21 cellular contexts compared by ENCODE assay signal in genomic region chr19:48452255-48452654, GRCh38. TPM values are rescaled to one million over a fixed set of nuclear protein-coding genes. Genes with fewer than 3 reads are reported as not detected.
"Had no signal": no experiment of that assay in that cellular context is flagged by ENCODE, and none has a peak within 500 bp of the region (broad histone marks: within the 10 kb centered on the region; RNA-seq: fewer than 3 reads in every experiment).

No MANE protein-coding gene starts in this region.

- H3K27ac Mint-ChIP-seq: activated naive CD4-positive, alpha-beta T cell treated with anti-CD3 and anti-CD28 coated beads, Interleukin-2, amount 10 ng/mL, durations not matched to agents 7 days and 5 days; naive thymus-derived CD4-positive, alpha-beta T cell; neural progenitor cell; stimulated activated memory B cell treated with anti-CD40 and anti-IgM and Interleukin-4, amounts not matched to agents 10 μg/mL and 1 μg/mL and 100 μg/mL, for 72 hours; T-cell; T-helper 2 cell treated with Interferon-gamma antibody and Interleukin-4, amounts not matched to agents 5 μg/mL and 100 μg/mL, for 36 hours had no signal

- H3K4me3 ChIP-seq: esophagus squamous epithelium, gastroesophageal sphincter, lower lobe of right lung, neural progenitor cell, testis had no signal

- ATAC-seq: gastroesophageal sphincter; lower lobe of right lung; naive thymus-derived CD4-positive, alpha-beta T cell; stimulated activated memory B cell treated with anti-CD40 and anti-IgM and Interleukin-4, amounts not matched to agents 10 μg/mL and 1 μg/mL and 100 μg/mL, for 72 hours had no signal

- H3K4me1 Mint-ChIP-seq: neural progenitor cell had no signal

- H3K9me3 ChIP-seq: esophagus squamous epithelium, gastroesophageal sphincter, lower lobe of right lung, testis had no signal

- H3K4me3 Mint-ChIP-seq: activated naive CD4-positive, alpha-beta T cell treated with anti-CD3 and anti-CD28 coated beads, Interleukin-2, amount 10 ng/mL, durations not matched to agents 7 days and 5 days; brain; naive thymus-derived CD4-positive, alpha-beta T cell; neural progenitor cell; stimulated activated memory B cell treated with anti-CD40 and anti-IgM and Interleukin-4, amounts not matched to agents 10 μg/mL and 1 μg/mL and 100 μg/mL, for 72 hours; T-cell; T-helper 2 cell treated with Interferon-gamma antibody and Interleukin-4, amounts not matched to agents 5 μg/mL and 100 μg/mL, for 36 hours had no signal

- H3K27me3 ChIP-seq: esophagus squamous epithelium, gastroesophageal sphincter, neural progenitor cell, testis had no signal

- H3K9me3 Mint-ChIP-seq: activated naive CD4-positive, alpha-beta T cell treated with anti-CD3 and anti-CD28 coated beads, Interleukin-2, amount 10 ng/mL, durations not matched to agents 7 days and 5 days; brain; naive thymus-derived CD4-positive, alpha-beta T cell; neural progenitor cell; stimulated activated memory B cell treated with anti-CD40 and anti-IgM and Interleukin-4, amounts not matched to agents 10 μg/mL and 1 μg/mL and 100 μg/mL, for 72 hours; T-cell; T-helper 2 cell treated with Interferon-gamma antibody and Interleukin-4, amounts not matched to agents 5 μg/mL and 100 μg/mL, for 36 hours had no signal

- H3K27ac ChIP-seq: esophagus squamous epithelium, gastroesophageal sphincter, lower lobe of right lung, neural progenitor cell, testis, VCaP had no signal

- H3K27me3 Mint-ChIP-seq: activated naive CD4-positive, alpha-beta T cell treated with anti-CD3 and anti-CD28 coated beads, Interleukin-2, amount 10 ng/mL, durations not matched to agents 7 days and 5 days; brain; naive thymus-derived CD4-positive, alpha-beta T cell; stimulated activated memory B cell treated with anti-CD40 and anti-IgM and Interleukin-4, amounts not matched to agents 10 μg/mL and 1 μg/mL and 100 μg/mL, for 72 hours; T-cell had no signal

- DNase-seq: activated CD4-positive, CD25-positive, alpha-beta regulatory T cell treated with anti-CD3 and anti-CD28 coated beads, Interleukin-2, amount 50 U/mL, for 72 hours; activated CD8-positive, alpha-beta memory T cell treated with anti-CD3 and anti-CD28 coated beads for 24 hours; activated naive CD4-positive, alpha-beta T cell treated with anti-CD3 and anti-CD28 coated beads, Interleukin-2, amount 10 ng/mL, durations not matched to agents 7 days and 5 days; aorta; effector memory CD4-positive, alpha-beta T cell; esophagus squamous epithelium; islet precursor cell; mesendoderm; naive thymus-derived CD4-positive, alpha-beta T cell; posterior cingulate gyrus; small intestine; stimulated activated CD4-positive, alpha-beta T cell treated with anti-CD3 and anti-CD28 coated beads, Interleukin-2, amount 100 ng/mL, for 24 hours; T-cell; testis had no signal

- H3K4me1 ChIP-seq: lower lobe of right lung, neural progenitor cell, testis had no signal

RNA-seq across cellular contexts. Expression of gene GRIN2D, which starts 58.8 kb away (rescaled TPM):
- polyA plus RNA-seq: naive thymus-derived CD4-positive, alpha-beta T cell had no signal
